8 cellular contexts compared by ENCODE assay signal in genomic region chr1:46340404-46341221, GRCh38. TPM values are rescaled to one million over a fixed set of nuclear protein-coding genes. Genes with fewer than 3 reads are reported as not detected.
A peak's percentile ranks its signal among the peaks of the same experiment; 100 is the strongest.
DNase-seq lines count a peak whose midpoint lies in the region; ATAC-seq, FAIRE-seq and TF ChIP-seq lines count a peak whose summit lies in the region.

Gene NSUN4, plus strand, starts transcription at chr1:46340807. Its CDS starts 20 bp downstream, at chr1:46340827.

- H3K4me3 Mint-ChIP-seq in Caco-2 (ENCODE audit: unreplicated experiment) = peak within 1 kb of the TSS; percentile 93
- H3K4me3 Mint-ChIP-seq in endodermal cell = peak within 1 kb of the TSS; percentile 83

- H3K9me3 ChIP-seq in Caco-2 = no peaks in the 10 kb centered on the region
- no peaks in the 10 kb centered on the region for H3K9me3 ChIP-seq in NT2/D1 (ENCODE audit: insufficient read depth, low read length)
- no peaks in the 10 kb centered on the region for H3K9me3 ChIP-seq in endodermal cell (ENCODE audit: control insufficient read depth, low read length)

- H3K27me3 ChIP-seq in Caco-2 (replicated peaks; ENCODE audit: control insufficient read depth, insufficient read depth, low read length) (no peaks in the 10 kb centered on the region), NT2/D1 (ENCODE audit: insufficient read depth, insufficient read length) (no peaks in the 10 kb centered on the region), endodermal cell (ENCODE audit: control insufficient read depth, insufficient read depth, low read length, poor library complexity, severe bottlenecking) (no peaks in the 10 kb centered on the region)

- H3K36me3 ChIP-seq in Caco-2 (ENCODE audit: control insufficient read depth, insufficient read depth, low read length) = no peaks in the 10 kb centered on the region
- H3K36me3 ChIP-seq in NT2/D1 (ENCODE audit: insufficient read depth, insufficient read length, low read length) = peaks cover 44% of the 10 kb centered on the region
- H3K36me3 ChIP-seq in endodermal cell (ENCODE audit: control insufficient read depth, insufficient read depth, low read length) = peaks cover 17% of the 10 kb centered on the region

- peak; percentile 76 for ATAC-seq in GM21360 (IDR thresholded peaks at IDR 0.05; ENCODE audit: unreplicated experiment)

- FAIRE-seq in HTR-8/SVneo (lab: Jason Lieb, UNC) = no peak

- TF ChIP-seq CTCF in Caco-2 (IDR thresholded peaks at IDR 0.05; ENCODE audit: insufficient read depth in 1 of 2, low read depth in 1 of 2, low read length in 1 of 2, severe bottlenecking in 1 of 2, unreplicated experiment in 1 of 2) (peak; percentile 43 to 67), endodermal cell (conservative IDR thresholded peaks at IDR 0.05) (peak; percentile 73)

- H3K9ac ChIP-seq in NT2/D1 (ENCODE audit: insufficient read length, low read depth) = peak within 1 kb of the TSS; percentile 100
- H3K9ac ChIP-seq in endodermal cell (ENCODE audit: extremely low read depth, low read length, poor library complexity, severe bottlenecking) = peak within 1 kb of the TSS; percentile 69

- WGBS in endodermal cell (ENCODE audit: insufficient coverage in 1 of 2, insufficient read length in 1 of 2), 2 experiments = 0% methylated on average over 38 to 53 of the region's 53 CpGs

- peak; percentile 84 to 87 for DNase-seq in Caco-2
- DNase-seq in HTR-8/SVneo (ENCODE audit: insufficient read length, low spot score) = peak; percentile 84
- peak; percentile 92 for DNase-seq in NT2/D1 (ENCODE audit: low read depth, low spot score)
- peak; percentile 81 for DNase-seq in activated CD8-positive, alpha-beta memory T cell treated with anti-CD3 and anti-CD28 coated beads, Interleukin-2, amount 50 U/mL, for 1 hour (ENCODE audit: extremely low read depth)
- DNase-seq in endodermal cell = peak; percentile 93
- DNase-seq in mesenteric fat pad (ENCODE audit: low spot score) = peak; percentile 94
- DNase-seq in stimulated activated CD8-positive, alpha-beta memory T cell treated with anti-CD3 and anti-CD28 coated beads, Interleukin-15, amount 100 ng/mL, for 24 hours (ENCODE audit: low read depth) = peak; percentile 61

- H3K9me3 Mint-ChIP-seq in Caco-2 (ENCODE audit: unreplicated experiment) (no peaks in the 10 kb centered on the region), endodermal cell (no peaks in the 10 kb centered on the region)

- H3K36me3 Mint-ChIP-seq in Caco-2 (ENCODE audit: insufficient read depth, unreplicated experiment) (peaks cover 22% of the 10 kb centered on the region), endodermal cell (ENCODE audit: low read depth) (peaks cover 30% of the 10 kb centered on the region)

- BruUV-seq in Caco-2 (replicated peaks; lab: Mats Ljungman, UMichigan) = TSS peak; percentile 85

- POLR2A ChIA-PET in Caco-2 (lab: Charles Lee) = interaction anchor here (0.6 to 1.2 kb wide), 3 partner anchors 38 to 1540 kb away, joined by 3 to 6 read pairs (median 5); partner anchors contain the start of genes PLK3 and RAD54L

- H3K4me3 ChIP-seq in Caco-2 (ENCODE audit: low read depth, low read length) (peak within 1 kb of the TSS; percentile 69), NT2/D1 (ENCODE audit: insufficient read length, low read depth) (peak within 1 kb of the TSS; percentile 93), endodermal cell (ENCODE audit: low read length) (peak within 1 kb of the TSS; percentile 84)

- H3K27ac ChIP-seq in endodermal cell (ENCODE audit: low read depth, low read length) = peak within 1 kb of the TSS; percentile 86

- no peaks in the 10 kb centered on the region for H3K27me3 Mint-ChIP-seq in Caco-2 (ENCODE audit: insufficient read depth, unreplicated experiment)
- H3K27me3 Mint-ChIP-seq in endodermal cell (ENCODE audit: insufficient read depth) = no peaks in the 10 kb centered on the region

- H3K4me1 ChIP-seq in Caco-2 = no peaks in the 10 kb centered on the region
- H3K4me1 ChIP-seq in NT2/D1 (ENCODE audit: insufficient read depth, insufficient read length) = peaks cover 18% of the 10 kb centered on the region
- H3K4me1 ChIP-seq in endodermal cell (ENCODE audit: control insufficient read depth, insufficient read depth, low read length) = no peaks in the 10 kb centered on the region

- intact Hi-C loops in Caco-2 (cut with micrococcal nuclease; ENCODE audit: unreplicated experiment) = loop anchor here (1.0 to 10.0 kb wide), 3 partner anchors 38 to 93 kb away; partner anchors contain the start of genes LRRC41, RAD54L and UQCRH

- CTCF ChIA-PET in Caco-2 (lab: Charles Lee) = interaction anchor here (0.6 to 1.2 kb wide), 5 partner anchors 24 to 117 kb away, joined by 3 to 8 read pairs (median 3); no protein-coding TSS in a partner anchor

- peak within 1 kb of the TSS; percentile 95 for H3K27ac Mint-ChIP-seq in Caco-2 (ENCODE audit: unreplicated experiment)
- peak within 1 kb of the TSS; percentile 97 for H3K27ac Mint-ChIP-seq in endodermal cell

- peaks cover 18% of the 10 kb centered on the region for H3K4me1 Mint-ChIP-seq in Caco-2 (ENCODE audit: low read depth, unreplicated experiment)
- H3K4me1 Mint-ChIP-seq in endodermal cell = peaks cover 17% of the 10 kb centered on the region

RNA-seq across cellular contexts. Expression of gene NSUN4, which starts in this region (rescaled TPM):
- total RNA-seq in Caco-2 (2022) = 21.4 and 21.8 TPM in 2 replicates
- 10 to 100 TPM; 16.3 to 19.0 TPM for total RNA-seq in endodermal cell
- polyA plus RNA-seq in endodermal cell (2013, experiment 1 of 2) = 16.5 TPM
- polyA plus RNA-seq in endodermal cell (2013, experiment 2 of 2) = 15.7 TPM
- 28.1 TPM for total RNA-seq in mesenteric fat pad

Comparison
In these comparisons a context has a peak if more than half of its experiments do, and no peak if none do; other contexts are left out.
1. Peak in every context shown above with its lines: DNase-seq, ATAC-seq, H3K4me3 ChIP-seq and H3K27ac ChIP-seq.